In genomic region chr2:9618410-9618809, GRCh38 we compare ENCODE assay signal across 12 cellular contexts.
DNase-seq lines count a peak whose midpoint lies in the region; ATAC-seq lines count a peak whose summit lies in the region.
"Had no signal": no experiment of that assay in that cellular context is flagged by ENCODE, and none has a peak within 500 bp of the region (broad histone marks: within the 10 kb centered on the region; RNA-seq: fewer than 3 reads in every experiment).

No MANE protein-coding gene starts in this region.

- peak overlapping the region; percentile 75 for H3K4me3 Mint-ChIP-seq in activated naive CD8-positive, alpha-beta T cell
- peak overlapping the region; percentile 64 for H3K4me3 Mint-ChIP-seq in stimulated activated effector memory CD8-positive, alpha-beta T cell treated with anti-CD3 and anti-CD28 coated beads, Interleukin-12 subunit alpha, Interleukin-12 subunit beta, amount 100 ng/mL, for 72 hours

- no peaks in the 10 kb centered on the region for H3K27me3 Mint-ChIP-seq in activated naive CD8-positive, alpha-beta T cell

- H3K4me1 Mint-ChIP-seq in activated naive CD8-positive, alpha-beta T cell (ENCODE audit: low read depth): peaks cover 94% of the 10 kb centered on the region
- peaks cover 93% of the 10 kb centered on the region for H3K4me1 Mint-ChIP-seq in stimulated activated effector memory CD8-positive, alpha-beta T cell treated with anti-CD3 and anti-CD28 coated beads, Interleukin-12 subunit alpha, Interleukin-12 subunit beta, amount 100 ng/mL, for 72 hours

- H3K9me3 Mint-ChIP-seq in activated naive CD8-positive, alpha-beta T cell (ENCODE audit: low read depth): no peaks in the 10 kb centered on the region
- H3K9me3 Mint-ChIP-seq in stimulated activated effector memory CD8-positive, alpha-beta T cell treated with anti-CD3 and anti-CD28 coated beads, Interleukin-12 subunit alpha, Interleukin-12 subunit beta, amount 100 ng/mL, for 72 hours: no peaks in the 10 kb centered on the region

- peaks cover 25% of the 10 kb centered on the region for H3K36me3 Mint-ChIP-seq in activated naive CD8-positive, alpha-beta T cell
- H3K36me3 Mint-ChIP-seq in stimulated activated effector memory CD8-positive, alpha-beta T cell treated with anti-CD3 and anti-CD28 coated beads, Interleukin-12 subunit alpha, Interleukin-12 subunit beta, amount 100 ng/mL, for 72 hours: peaks cover 88% of the 10 kb centered on the region

- DNase-seq in activated CD8-positive, alpha-beta memory T cell treated with anti-CD3 and anti-CD28 coated beads, Interleukin-2, amount 50 U/mL, for 4 hours: peak; percentile 33
- DNase-seq in activated CD8-positive, alpha-beta memory T cell treated with anti-CD3 and anti-CD28 coated beads, Interleukin-2, amount 50 U/mL, for 48 hours: no peak
- DNase-seq in stimulated activated effector memory CD8-positive, alpha-beta T cell treated with anti-CD3 and anti-CD28 coated beads, Interleukin-12 subunit alpha, Interleukin-12 subunit beta, amount 100 ng/mL, for 72 hours (ENCODE audit: low spot score in 2 of 2): no peak
- no peak for DNase-seq in DMS53 (lab: John Stamatoyannopoulos, UW)
- no peak for DNase-seq in DMS53 treated with DMSO at 0.1 percent for 48 hours (lab: John Stamatoyannopoulos, UW; ENCODE audit: unreplicated experiment)
- no peak for DNase-seq in GDM1 (lab: John Stamatoyannopoulos, UW)
- DNase-seq: heart left ventricle, NCI-H187, retina, T1000 had no signal

- H3K27ac Mint-ChIP-seq in activated naive CD8-positive, alpha-beta T cell: peak overlapping the region; percentile 88
- peak overlapping the region; percentile 91 for H3K27ac Mint-ChIP-seq in stimulated activated effector memory CD8-positive, alpha-beta T cell treated with anti-CD3 and anti-CD28 coated beads, Interleukin-12 subunit alpha, Interleukin-12 subunit beta, amount 100 ng/mL, for 72 hours

- peak; percentile 51 for ATAC-seq in HG02852 (IDR thresholded peaks at IDR 0.05; ENCODE audit: unreplicated experiment)
- ATAC-seq in stimulated activated effector memory CD8-positive, alpha-beta T cell treated with anti-CD3 and anti-CD28 coated beads, Interleukin-12 subunit alpha, Interleukin-12 subunit beta, amount 100 ng/mL, for 72 hours: peak; percentile 93
